28 cellular contexts compared by ENCODE assay signal in genomic region chr1:11256299-11256698, GRCh38.
"Had no signal": no experiment of that assay in that cellular context is flagged by ENCODE, and none has a peak within 500 bp of the region (broad histone marks: within the 10 kb centered on the region; RNA-seq: fewer than 3 reads in every experiment).

No MANE protein-coding gene starts in this region.

- H3K9me3 Mint-ChIP-seq: activated CD4-positive, alpha-beta memory T cell treated with anti-CD3 and anti-CD28 coated beads, Interleukin-2, amount 10 ng/mL, durations not matched to agents 7 days and 5 days; activated CD4-positive, alpha-beta T cell treated with anti-CD3 and anti-CD28 coated beads, Interleukin-2, amount 10 ng/mL, durations not matched to agents 7 days and 5 days; activated naive CD4-positive, alpha-beta T cell treated with anti-CD3 and anti-CD28 coated beads for 36 hours; activated naive CD4-positive, alpha-beta T cell treated with anti-CD3 and anti-CD28 coated beads, Interleukin-2, amount 50 U/mL, for 24 hours; activated naive CD8-positive, alpha-beta T cell treated with anti-CD3 and anti-CD28 coated beads for 36 hours; activated T-cell treated with anti-CD3 and anti-CD28 coated beads, Interleukin-2, amount 50 U/mL, for 24 hours; activated T-cell treated with anti-CD3 and anti-CD28 coated beads, Interleukin-2, amount 50 U/mL, for 72 hours; brain had no signal

- H3K27ac Mint-ChIP-seq: activated CD4-positive, alpha-beta memory T cell treated with anti-CD3 and anti-CD28 coated beads, Interleukin-2, amount 10 ng/mL, durations not matched to agents 7 days and 5 days; activated CD4-positive, alpha-beta T cell treated with anti-CD3 and anti-CD28 coated beads, Interleukin-2, amount 10 ng/mL, durations not matched to agents 7 days and 5 days; activated naive CD4-positive, alpha-beta T cell treated with anti-CD3 and anti-CD28 coated beads for 36 hours; activated naive CD4-positive, alpha-beta T cell treated with anti-CD3 and anti-CD28 coated beads, Interleukin-2, amount 50 U/mL, for 24 hours; activated naive CD8-positive, alpha-beta T cell treated with anti-CD3 and anti-CD28 coated beads for 36 hours; activated T-cell treated with anti-CD3 and anti-CD28 coated beads, Interleukin-2, amount 50 U/mL, for 24 hours; activated T-cell treated with anti-CD3 and anti-CD28 coated beads, Interleukin-2, amount 50 U/mL, for 72 hours; brain; WTC11 had no signal

- H3K4me3 Mint-ChIP-seq: activated CD4-positive, alpha-beta memory T cell treated with anti-CD3 and anti-CD28 coated beads, Interleukin-2, amount 10 ng/mL, durations not matched to agents 7 days and 5 days; activated CD4-positive, alpha-beta T cell treated with anti-CD3 and anti-CD28 coated beads, Interleukin-2, amount 10 ng/mL, durations not matched to agents 7 days and 5 days; activated naive CD4-positive, alpha-beta T cell treated with anti-CD3 and anti-CD28 coated beads for 36 hours; activated naive CD4-positive, alpha-beta T cell treated with anti-CD3 and anti-CD28 coated beads, Interleukin-2, amount 50 U/mL, for 24 hours; activated naive CD8-positive, alpha-beta T cell treated with anti-CD3 and anti-CD28 coated beads for 36 hours; activated T-cell treated with anti-CD3 and anti-CD28 coated beads, Interleukin-2, amount 50 U/mL, for 24 hours; activated T-cell treated with anti-CD3 and anti-CD28 coated beads, Interleukin-2, amount 50 U/mL, for 72 hours; brain; WTC11 had no signal

- H3K27me3 ChIP-seq: ascending aorta, breast epithelium, cardiac muscle cell, colonic mucosa, esophagus muscularis mucosa, foreskin keratinocyte, gastrocnemius medialis, heart left ventricle had no signal

- DNase-seq: activated CD4-positive, alpha-beta memory T cell treated with anti-CD3 and anti-CD28 coated beads, Interleukin-2, amount 10 ng/mL, durations not matched to agents 7 days and 5 days; activated CD4-positive, alpha-beta T cell treated with anti-CD3 and anti-CD28 coated beads for 1 hour; activated CD4-positive, alpha-beta T cell treated with anti-CD3 and anti-CD28 coated beads for 4 hours; activated CD4-positive, alpha-beta T cell treated with anti-CD3 and anti-CD28 coated beads, Interleukin-2, amount 10 ng/mL, durations not matched to agents 7 days and 5 days; activated CD4-positive, alpha-beta T cell treated with anti-CD3 and anti-CD28 coated beads, Interleukin-2, amount 50 U/mL, for 4 hours; activated CD8-positive, alpha-beta memory T cell treated with anti-CD3 and anti-CD28 coated beads, Interleukin-2, amount 50 U/mL, for 48 hours; activated naive CD4-positive, alpha-beta T cell treated with anti-CD3 and anti-CD28 coated beads for 36 hours; activated naive CD8-positive, alpha-beta T cell treated with anti-CD3 and anti-CD28 coated beads for 36 hours; activated T-cell treated with anti-CD3 and anti-CD28 coated beads for 4 hours; activated T-cell treated with anti-CD3 and anti-CD28 coated beads, Interleukin-2, amount 50 U/mL, for 24 hours; activated T-cell treated with anti-CD3 and anti-CD28 coated beads, Interleukin-2, amount 50 U/mL, for 72 hours; central memory CD4-positive, alpha-beta T cell; cerebellar nuclear complex; colonic mucosa; effector CD4-positive, alpha-beta T cell; erythroblast; foreskin keratinocyte; gastrocnemius medialis; glutamatergic neuron; heart left ventricle; T-helper 2 cell had no signal

- H3K4me3 ChIP-seq: ascending aorta, breast epithelium, cardiac muscle cell, colonic mucosa, esophagus muscularis mucosa, gastrocnemius medialis, heart left ventricle had no signal

- H3K9me3 ChIP-seq: ascending aorta, breast epithelium, colonic mucosa, esophagus muscularis mucosa, gastrocnemius medialis, heart left ventricle had no signal

- H3K27ac ChIP-seq: ascending aorta, breast epithelium, cardiac muscle cell, colonic mucosa, esophagus muscularis mucosa, foreskin keratinocyte, gastrocnemius medialis, heart left ventricle had no signal

- H3K4me1 ChIP-seq: breast epithelium had no signal

- ATAC-seq: activated T-cell treated with anti-CD3 and anti-CD28 coated beads, Interleukin-2, amount 50 U/mL, for 72 hours; foreskin keratinocyte; gastrocnemius medialis; heart left ventricle; WTC11 had no signal

- H3K27me3 Mint-ChIP-seq: activated CD4-positive, alpha-beta memory T cell treated with anti-CD3 and anti-CD28 coated beads, Interleukin-2, amount 10 ng/mL, durations not matched to agents 7 days and 5 days; activated CD4-positive, alpha-beta T cell treated with anti-CD3 and anti-CD28 coated beads, Interleukin-2, amount 10 ng/mL, durations not matched to agents 7 days and 5 days; activated naive CD4-positive, alpha-beta T cell treated with anti-CD3 and anti-CD28 coated beads, Interleukin-2, amount 50 U/mL, for 24 hours; activated naive CD8-positive, alpha-beta T cell treated with anti-CD3 and anti-CD28 coated beads for 36 hours; activated T-cell treated with anti-CD3 and anti-CD28 coated beads, Interleukin-2, amount 50 U/mL, for 24 hours; brain had no signal
